8 cellular contexts compared by ENCODE assay signal in the genomic region with DNA sequence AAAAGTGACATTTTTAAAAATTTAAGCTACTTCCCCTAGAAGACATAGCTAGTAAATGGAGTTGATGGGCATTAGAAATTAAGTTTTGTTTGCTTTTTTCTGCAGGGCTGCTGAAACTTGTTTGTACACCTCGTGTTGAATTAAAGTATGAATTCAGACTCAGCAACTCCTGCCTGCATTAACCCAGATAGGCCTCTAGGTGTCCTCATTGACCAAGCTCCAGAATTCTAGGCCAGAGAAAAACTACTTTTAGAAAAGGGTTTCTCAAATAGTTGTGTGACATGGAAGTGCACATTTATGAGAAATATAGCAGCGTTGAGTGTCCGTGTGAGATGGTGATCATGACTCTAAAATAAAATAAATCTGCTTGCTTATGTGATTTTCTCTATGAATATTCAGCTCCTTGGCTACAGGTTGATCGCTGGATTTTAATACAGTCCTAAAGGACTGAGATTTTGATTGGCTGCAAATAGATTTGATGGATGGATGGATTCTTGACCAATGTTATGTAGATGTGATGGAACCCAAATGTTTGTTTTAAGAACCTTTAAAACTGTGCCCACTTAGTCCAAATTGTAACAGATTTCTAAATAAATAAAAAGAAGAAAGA. TPM values are rescaled to one million over a fixed set of nuclear protein-coding genes. Genes with fewer than 3 reads are reported as not detected.
A peak's percentile ranks its signal among the peaks of the same experiment; 100 is the strongest.
DNase-seq lines count a peak whose midpoint lies in the region; ATAC-seq, FAIRE-seq and TF ChIP-seq lines count a peak whose summit lies in the region.

No MANE protein-coding gene starts in this region.

- no peak overlapping the region for H3K18ac ChIP-seq in mesenchymal stem cell (ENCODE audit: low read depth in 1 of 2, low read length in 2 of 2)

- peak; percentile 79 for DNase-seq in AG20443 (ENCODE audit: low spot score)
- DNase-seq in Karpas-422 = peak; percentile 76
- DNase-seq in T-helper 17 cell = no peak
- peak; percentile 30 to 47 (median 35) for DNase-seq in effector memory CD8-positive, alpha-beta T cell
- peak; percentile 57 for DNase-seq in mesenchymal stem cell
- peak; percentile 61 for DNase-seq in urothelium cell line (ENCODE audit: low spot score)
- no peak for DNase-seq in GF-D8 (lab: John Stamatoyannopoulos, UW)

- H3K36me3 ChIP-seq in Karpas-422 (ENCODE audit: insufficient read depth, low read length) = no peaks in the 10 kb centered on the region
- no peaks in the 10 kb centered on the region for H3K36me3 ChIP-seq in mesenchymal stem cell (ENCODE audit: control insufficient read depth in 1 of 2, insufficient read depth in 2 of 2, low read depth in 1 of 2, low read length in 2 of 2)

- no peak overlapping the region for H2BK15ac ChIP-seq in mesenchymal stem cell (ENCODE audit: low read depth, poor library complexity, severe bottlenecking)

- no peak overlapping the region for H3K27ac ChIP-seq in Karpas-422 (ENCODE audit: low read length)
- no peak overlapping the region for H3K27ac ChIP-seq in mesenchymal stem cell (ENCODE audit: low read length, poor library complexity, severe bottlenecking)

- H3K27ac Mint-ChIP-seq in T-helper 17 cell = no peak overlapping the region
- H3K27ac Mint-ChIP-seq in effector memory CD8-positive, alpha-beta T cell = no peak overlapping the region

- H3K4me1 ChIP-seq in Karpas-422 (ENCODE audit: low read length) = no peaks in the 10 kb centered on the region
- no peaks in the 10 kb centered on the region for H3K4me1 ChIP-seq in mesenchymal stem cell (ENCODE audit: control insufficient read depth, insufficient read depth, low read depth, low read length)

- H2AFZ ChIP-seq in Karpas-422 (ENCODE audit: low read length) = no peak overlapping the region
- no peak overlapping the region for H2AFZ ChIP-seq in mesenchymal stem cell (ENCODE audit: low read depth, low read length)

- H3K4me3 Mint-ChIP-seq in T-helper 17 cell = no peak overlapping the region
- H3K4me3 Mint-ChIP-seq in effector memory CD8-positive, alpha-beta T cell = no peak overlapping the region

- H3K36me3 Mint-ChIP-seq in T-helper 17 cell (ENCODE audit: low read depth) = no peaks in the 10 kb centered on the region
- H3K36me3 Mint-ChIP-seq in effector memory CD8-positive, alpha-beta T cell (ENCODE audit: insufficient read depth) = no peaks in the 10 kb centered on the region

- H4K20me1 ChIP-seq in Karpas-422 (ENCODE audit: insufficient read depth, low read depth, low read length) = no peaks in the 10 kb centered on the region

- H3K27me3 Mint-ChIP-seq in T-helper 17 cell = peaks cover 12% of the 10 kb centered on the region
- H3K27me3 Mint-ChIP-seq in effector memory CD8-positive, alpha-beta T cell = peaks cover 8% of the 10 kb centered on the region in 2 donors

- H3K14ac ChIP-seq in mesenchymal stem cell (ENCODE audit: low read length in 2 of 2) = no peak overlapping the region

- TF ChIP-seq CTCF in GM12875 (IDR thresholded peaks at IDR 0.05; ENCODE audit: borderline replicate concordance, insufficient read depth, low read depth, low read length) = peak; percentile 71

- H2AK5ac ChIP-seq in mesenchymal stem cell (ENCODE audit: low read length, severe bottlenecking) = no peak overlapping the region

- no peak overlapping the region for H2BK5ac ChIP-seq in mesenchymal stem cell (ENCODE audit: low read depth, low read length, poor library complexity, severe bottlenecking)

- FAIRE-seq in urothelium cell line (lab: Jason Lieb, UNC) = no peak

- ATAC-seq in T-helper 17 cell = peak; percentile 72
- ATAC-seq in effector memory CD8-positive, alpha-beta T cell (replicated peaks) = peak; percentile 74

- H3K9me3 ChIP-seq in Karpas-422 (ENCODE audit: low read length) (no peaks in the 10 kb centered on the region), T-helper 17 cell (ENCODE audit: control insufficient read depth, low read length, poor library complexity, severe bottlenecking) (no peaks in the 10 kb centered on the region), mesenchymal stem cell (ENCODE audit: control insufficient read depth, low read length) (no peaks in the 10 kb centered on the region)

- 25% methylated on average over 4 of the region's 4 CpGs for WGBS in mesenchymal stem cell

- H4K91ac ChIP-seq in mesenchymal stem cell (ENCODE audit: low read length) = no peak overlapping the region

- H3K4me1 Mint-ChIP-seq in T-helper 17 cell = peaks cover 2% of the 10 kb centered on the region
- H3K4me1 Mint-ChIP-seq in effector memory CD8-positive, alpha-beta T cell (ENCODE audit: low read depth in 2 of 2) = no peaks in the 10 kb centered on the region

- H3K9ac ChIP-seq in Karpas-422 (ENCODE audit: low read length) (no peak overlapping the region), mesenchymal stem cell (ENCODE audit: low read length) (no peak overlapping the region)

- H3K4me2 ChIP-seq in Karpas-422 (ENCODE audit: low read depth, low read length, poor library complexity, severe bottlenecking) (no peak overlapping the region), mesenchymal stem cell (ENCODE audit: low read length, poor library complexity, severe bottlenecking) (no peak overlapping the region)

- H3K4ac ChIP-seq in mesenchymal stem cell (ENCODE audit: low read depth in 1 of 2, low read length in 2 of 2) = no peak overlapping the region

- H2BK120ac ChIP-seq in mesenchymal stem cell (ENCODE audit: low read depth, low read length) = no peak overlapping the region

- H3K27me3 ChIP-seq in Karpas-422 (ENCODE audit: low read length) (no peaks in the 10 kb centered on the region), mesenchymal stem cell (ENCODE audit: control insufficient read depth in 1 of 2, insufficient read depth in 1 of 2, low read length in 2 of 2) (peaks cover 0 to 3% of the 10 kb centered on the region in 2 experiments)

- H3K79me2 ChIP-seq in Karpas-422 (ENCODE audit: low read length) = no peaks in the 10 kb centered on the region

- H3K9me3 Mint-ChIP-seq in effector memory CD8-positive, alpha-beta T cell = no peaks in the 10 kb centered on the region

- no peak overlapping the region for H4K8ac ChIP-seq in mesenchymal stem cell (ENCODE audit: low read length)

- H3K23ac ChIP-seq in mesenchymal stem cell (ENCODE audit: low read length in 2 of 2) = no peak overlapping the region

- no peaks in the 10 kb centered on the region for H3K79me1 ChIP-seq in mesenchymal stem cell (replicated peaks; ENCODE audit: low read length, poor library complexity, severe bottlenecking)

- no peak overlapping the region for H3K4me3 ChIP-seq in GM12875 (ENCODE audit: low read depth, low read length)
- no peak overlapping the region for H3K4me3 ChIP-seq in Karpas-422 (ENCODE audit: low read length)
- H3K4me3 ChIP-seq in mesenchymal stem cell (ENCODE audit: insufficient read depth in 1 of 2, low read depth in 1 of 2, low read length in 2 of 2) = no peak overlapping the region

- H3K9me2 ChIP-seq in Karpas-422 (replicated peaks; ENCODE audit: insufficient read depth, low read length) = no peaks in the 10 kb centered on the region

- H2BK12ac ChIP-seq in mesenchymal stem cell (ENCODE audit: low read length in 2 of 2) = no peak overlapping the region

RNA-seq across cellular contexts. Expression of a gene that starts 39.3 kb away (rescaled TPM):
- total RNA-seq in Karpas-422 (2014; rRNA removed; shearing (Covaris generic); ENCODE audit: low replicate concordance) = not detected in 2 replicates
- total RNA-seq in T-helper 17 cell = not detected
- 0.32 TPM for polyA plus RNA-seq in mesenchymal stem cell (2013, experiment 1 of 2)
- polyA plus RNA-seq in mesenchymal stem cell (2013, experiment 2 of 2) = 0.41 TPM

Comparison
In these comparisons a context has a peak if more than half of its experiments do, and no peak if none do; other contexts are left out.
1. DNase-seq: peak in AG20443 (single experiment), Karpas-422 (single experiment), effector memory CD8-positive, alpha-beta T cell (3 of 3), mesenchymal stem cell (single experiment) and urothelium cell line (single experiment); none in T-helper 17 cell (0 of 3) and GF-D8 (single experiment).